In the genomic region with DNA sequence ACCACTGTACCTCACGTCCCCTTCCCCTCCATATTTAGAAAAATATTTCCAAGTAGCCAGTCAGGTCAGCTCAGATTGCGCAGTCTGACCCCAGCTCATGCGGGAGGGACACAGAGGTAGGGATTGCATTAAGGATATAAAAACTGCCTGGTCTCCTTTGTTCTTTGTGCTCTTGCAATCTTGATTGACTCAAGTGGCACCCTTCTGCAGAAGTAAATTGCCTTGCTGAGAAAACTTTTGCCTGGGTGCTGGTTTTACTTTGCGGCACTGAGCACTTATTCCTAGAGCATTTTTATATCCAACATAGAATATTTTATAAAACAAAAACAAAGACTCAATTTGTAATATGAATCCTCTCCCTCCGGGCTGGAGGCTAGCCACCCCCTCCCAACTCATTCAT, we compare ENCODE assay signal across 3 cellular contexts.
TF ChIP-seq lines count a peak whose summit lies in the region.

No MANE protein-coding gene starts in this region.

TF ChIP-seq in SK-N-SH, 30 proteins besides CTCF, POLR2A, EP300 and RAD21:
- TF ChIP-seq, protein P1, sequence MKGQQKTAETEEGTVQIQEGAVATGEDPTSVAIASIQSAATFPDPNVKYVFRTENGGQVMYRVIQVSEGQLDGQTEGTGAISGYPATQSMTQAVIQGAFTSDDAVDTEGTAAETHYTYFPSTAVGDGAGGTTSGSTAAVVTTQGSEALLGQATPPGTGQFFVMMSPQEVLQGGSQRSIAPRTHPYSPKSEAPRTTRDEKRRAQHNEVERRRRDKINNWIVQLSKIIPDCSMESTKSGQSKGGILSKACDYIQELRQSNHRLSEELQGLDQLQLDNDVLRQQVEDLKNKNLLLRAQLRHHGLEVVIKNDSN (IDR thresholded peaks at IDR 0.05; ENCODE audit: borderline replicate concordance, low read depth) = 0 out of 2 replicates have a peak, but pooled peaks have one; percentile 14
- no peak for TF ChIP-seq SIN3A (IDR thresholded peaks at IDR 0.05; ENCODE audit: borderline replicate concordance, low read depth, low read length)

TF ChIP-seq in SK-N-SH treated with all-trans-retinoic acid at 6 μM for 48 hours, 23 proteins besides CTCF, POLR2A, EP300 and RAD21:
- TF ChIP-seq ZC3H10 (CRISPR knock-in tag; IDR thresholded peaks at IDR 0.05) (no peak), OSR1 (CRISPR knock-in tag; IDR thresholded peaks at IDR 0.05) (no peak), ZNF565 (CRISPR knock-in tag; conservative IDR thresholded peaks at IDR 0.05; ENCODE audit: low read depth) (no peak), ZFP3 (CRISPR knock-in tag; IDR thresholded peaks at IDR 0.05) (no peak), CSDC2 (CRISPR knock-in tag; IDR thresholded peaks at IDR 0.05) (no peak), ZNF8 (CRISPR knock-in tag; IDR thresholded peaks at IDR 0.05) (no peak), TOX (CRISPR knock-in tag; IDR thresholded peaks at IDR 0.05; ENCODE audit: borderline replicate concordance) (no peak)
- TF ChIP-seq, protein P2, sequence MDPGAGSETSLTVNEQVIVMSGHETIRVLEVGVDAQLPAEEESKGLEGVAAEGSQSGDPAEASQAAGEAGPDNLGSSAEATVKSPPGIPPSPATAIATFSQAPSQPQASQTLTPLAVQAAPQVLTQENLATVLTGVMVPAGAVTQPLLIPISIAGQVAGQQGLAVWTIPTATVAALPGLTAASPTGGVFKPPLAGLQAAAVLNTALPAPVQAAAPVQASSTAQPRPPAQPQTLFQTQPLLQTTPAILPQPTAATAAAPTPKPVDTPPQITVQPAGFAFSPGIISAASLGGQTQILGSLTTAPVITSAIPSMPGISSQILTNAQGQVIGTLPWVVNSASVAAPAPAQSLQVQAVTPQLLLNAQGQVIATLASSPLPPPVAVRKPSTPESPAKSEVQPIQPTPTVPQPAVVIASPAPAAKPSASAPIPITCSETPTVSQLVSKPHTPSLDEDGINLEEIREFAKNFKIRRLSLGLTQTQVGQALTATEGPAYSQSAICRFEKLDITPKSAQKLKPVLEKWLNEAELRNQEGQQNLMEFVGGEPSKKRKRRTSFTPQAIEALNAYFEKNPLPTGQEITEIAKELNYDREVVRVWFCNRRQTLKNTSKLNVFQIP (CRISPR knock-in tag; IDR thresholded peaks at IDR 0.05; ENCODE audit: borderline replicate concordance, low read depth) = no peak

TF ChIP-seq in IMR-90, 13 proteins besides CTCF, POLR2A, EP300 and RAD21:
- TF ChIP-seq, protein P3, sequence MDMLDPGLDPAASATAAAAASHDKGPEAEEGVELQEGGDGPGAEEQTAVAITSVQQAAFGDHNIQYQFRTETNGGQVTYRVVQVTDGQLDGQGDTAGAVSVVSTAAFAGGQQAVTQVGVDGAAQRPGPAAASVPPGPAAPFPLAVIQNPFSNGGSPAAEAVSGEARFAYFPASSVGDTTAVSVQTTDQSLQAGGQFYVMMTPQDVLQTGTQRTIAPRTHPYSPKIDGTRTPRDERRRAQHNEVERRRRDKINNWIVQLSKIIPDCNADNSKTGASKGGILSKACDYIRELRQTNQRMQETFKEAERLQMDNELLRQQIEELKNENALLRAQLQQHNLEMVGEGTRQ (IDR thresholded peaks at IDR 0.05; ENCODE audit: low read depth, low read length) = no peak
- TF ChIP-seq MAZ (IDR thresholded peaks at IDR 0.05; ENCODE audit: borderline replicate concordance, low read depth, low read length) (no peak), SMC3 (IDR thresholded peaks at IDR 0.05; ENCODE audit: low read depth, low read length) (no peak), MAFK (IDR thresholded peaks at IDR 0.05; ENCODE audit: low read depth, low read length) (no peak), RCOR1 (IDR thresholded peaks at IDR 0.05; ENCODE audit: insufficient replicate concordance, low read length) (no peak), MXI1 (IDR thresholded peaks at IDR 0.05; ENCODE audit: borderline replicate concordance, low read depth, low read length) (no peak), CHD1 (IDR thresholded peaks at IDR 0.05; ENCODE audit: low read depth, low read length) (no peak), RFX5 (IDR thresholded peaks at IDR 0.05; ENCODE audit: low read depth, low read length) (no peak), NFE2L2 (IDR thresholded peaks at IDR 0.05; ENCODE audit: low read depth, low read length) (no peak), CEBPB (IDR thresholded peaks at IDR 0.05; ENCODE audit: low read depth, low read length) (no peak), BHLHE40 (IDR thresholded peaks at IDR 0.05; ENCODE audit: low read depth, low read length) (no peak)
- TF ChIP-seq, protein P4, sequence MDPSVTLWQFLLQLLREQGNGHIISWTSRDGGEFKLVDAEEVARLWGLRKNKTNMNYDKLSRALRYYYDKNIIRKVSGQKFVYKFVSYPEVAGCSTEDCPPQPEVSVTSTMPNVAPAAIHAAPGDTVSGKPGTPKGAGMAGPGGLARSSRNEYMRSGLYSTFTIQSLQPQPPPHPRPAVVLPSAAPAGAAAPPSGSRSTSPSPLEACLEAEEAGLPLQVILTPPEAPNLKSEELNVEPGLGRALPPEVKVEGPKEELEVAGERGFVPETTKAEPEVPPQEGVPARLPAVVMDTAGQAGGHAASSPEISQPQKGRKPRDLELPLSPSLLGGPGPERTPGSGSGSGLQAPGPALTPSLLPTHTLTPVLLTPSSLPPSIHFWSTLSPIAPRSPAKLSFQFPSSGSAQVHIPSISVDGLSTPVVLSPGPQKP (IDR thresholded peaks at IDR 0.05; ENCODE audit: borderline replicate concordance, low read depth, low read length) = no peak
